8 cellular contexts compared by ENCODE assay signal in the genomic region with DNA sequence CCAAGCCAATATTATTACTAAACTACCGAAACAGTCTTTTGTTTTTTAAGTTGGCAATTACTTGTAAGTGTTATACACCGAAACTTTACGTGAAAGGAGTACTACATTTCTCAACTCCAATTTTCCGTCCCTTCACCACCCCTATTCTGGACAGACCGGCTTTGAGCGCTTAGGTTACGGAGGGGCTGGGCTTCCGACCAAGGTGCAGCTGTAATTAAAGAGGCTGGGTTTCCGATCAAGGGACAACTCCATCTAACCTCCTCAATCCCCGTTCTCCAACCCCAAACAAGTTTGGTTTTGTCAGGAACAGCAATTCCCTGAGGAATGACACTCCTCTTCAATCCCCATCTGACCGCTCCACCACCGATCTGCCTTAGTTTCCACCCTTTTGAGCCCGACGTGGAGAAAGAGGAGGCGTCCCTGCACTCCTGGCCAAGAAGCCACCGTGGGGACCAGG. TPM values are rescaled to one million over a fixed set of nuclear protein-coding genes. Genes with fewer than 3 reads are reported as not detected.
A peak's percentile ranks its signal among the peaks of the same experiment; 100 is the strongest.
DNase-seq lines count a peak whose midpoint lies in the region; FAIRE-seq and TF ChIP-seq lines count a peak whose summit lies in the region.

No MANE protein-coding gene starts in this region.

- TF ChIP-seq CTCF in AG10803 (conservative IDR thresholded peaks at IDR 0.05; ENCODE audit: low read length) (no peak), coronary artery (IDR thresholded peaks at IDR 0.05) (no peak)

- H3K4me3 ChIP-seq in AG10803 (ENCODE audit: low read length) (peak overlapping the region; percentile 78), SJCRH30 (peak overlapping the region; percentile 73), coronary artery (peak overlapping the region; percentile 91), mesenchymal stem cell (ENCODE audit: insufficient read depth in 1 of 2, low read depth in 1 of 2, low read length in 2 of 2) (peak overlapping the region; percentile 73 to 98)

- H3K4me1 ChIP-seq in SJCRH30 (peaks cover 19% of the 10 kb centered on the region), mesenchymal stem cell (ENCODE audit: control insufficient read depth, insufficient read depth, low read depth, low read length) (peaks cover 3% of the 10 kb centered on the region)

- no peak overlapping the region for H2BK12ac ChIP-seq in mesenchymal stem cell (ENCODE audit: low read length in 2 of 2)

- peak overlapping the region; percentile 65 to 97 for H3K18ac ChIP-seq in mesenchymal stem cell (ENCODE audit: low read depth in 1 of 2, low read length in 2 of 2)

- H3K4me2 ChIP-seq in mesenchymal stem cell (ENCODE audit: low read length, poor library complexity, severe bottlenecking): peak overlapping the region; percentile 51

- H3K27me3 ChIP-seq in SJCRH30 (no peaks in the 10 kb centered on the region), mesenchymal stem cell (ENCODE audit: control insufficient read depth in 1 of 2, insufficient read depth in 1 of 2, low read length in 2 of 2) (no peaks in the 10 kb centered on the region)

- 2% methylated on average over 15 of the region's 16 CpGs for WGBS in mesenchymal stem cell

- H2BK15ac ChIP-seq in mesenchymal stem cell (ENCODE audit: low read depth, poor library complexity, severe bottlenecking): peak overlapping the region; percentile 84

- H2AFZ ChIP-seq in mesenchymal stem cell (ENCODE audit: low read depth, low read length): peak overlapping the region; percentile 62

- no peak overlapping the region for H2AK5ac ChIP-seq in mesenchymal stem cell (ENCODE audit: low read length, severe bottlenecking)

- no peaks in the 10 kb centered on the region for H3K36me3 ChIP-seq in SJCRH30
- peaks cover 5 to 22% of the 10 kb centered on the region in 2 experiments for H3K36me3 ChIP-seq in mesenchymal stem cell (ENCODE audit: control insufficient read depth in 1 of 2, insufficient read depth in 2 of 2, low read depth in 1 of 2, low read length in 2 of 2)

- FAIRE-seq in H54 (lab: Jason Lieb, UNC): peak; percentile 86

- peak overlapping the region; percentile 83 for H4K91ac ChIP-seq in mesenchymal stem cell (ENCODE audit: low read length)

- H2BK120ac ChIP-seq in mesenchymal stem cell (ENCODE audit: low read depth, low read length): peak overlapping the region; percentile 56

- DNase-seq in AG10803 (ENCODE audit: low read depth) (no peak), H54 (ENCODE audit: insufficient read length, low spot score) (peak; percentile 16), SJCRH30 (no peak), coronary artery (ENCODE audit: low spot score) (no peak), mesenchymal stem cell (no peak), superior temporal gyrus (ENCODE audit: extremely low spot score) (peak; percentile 51), GM19240 (ENCODE audit: insufficient read length, low spot score) (no peak), cerebellar nuclear complex (lab: John Stamatoyannopoulos, UW) (no peak)

- H3K4ac ChIP-seq in mesenchymal stem cell (ENCODE audit: low read depth in 1 of 2, low read length in 2 of 2): peak overlapping the region in 1 of 2 experiments; percentile 54

- TF ChIP-seq POLR2A in H54 (IDR thresholded peaks at IDR 0.05; ENCODE audit: low read depth, low read length): no peak

- H3K23ac ChIP-seq in mesenchymal stem cell (ENCODE audit: low read length in 2 of 2): no peak overlapping the region

- H4K8ac ChIP-seq in mesenchymal stem cell (ENCODE audit: low read length): peak overlapping the region; percentile 85

- H3K14ac ChIP-seq in mesenchymal stem cell (ENCODE audit: low read length in 2 of 2): peak overlapping the region in 1 of 2 experiments; percentile 94

- H2BK5ac ChIP-seq in mesenchymal stem cell (ENCODE audit: low read depth, low read length, poor library complexity, severe bottlenecking): no peak overlapping the region

- H3K9me3 ChIP-seq in SJCRH30 (replicated peaks): no peaks in the 10 kb centered on the region
- H3K9me3 ChIP-seq in mesenchymal stem cell (ENCODE audit: control insufficient read depth, low read length): no peaks in the 10 kb centered on the region

- peaks cover 2% of the 10 kb centered on the region for H3K79me1 ChIP-seq in mesenchymal stem cell (replicated peaks; ENCODE audit: low read length, poor library complexity, severe bottlenecking)

- H3K27ac ChIP-seq in SJCRH30 (peak overlapping the region; percentile 60), coronary artery (peak overlapping the region; percentile 72 to 96), mesenchymal stem cell (ENCODE audit: low read length, poor library complexity, severe bottlenecking) (peak overlapping the region; percentile 95)

- H3K9ac ChIP-seq in mesenchymal stem cell (ENCODE audit: low read length): peak overlapping the region; percentile 97

RNA-seq across cellular contexts. Expression of a gene that starts 0.6 kb away (rescaled TPM):
- 35.2 and 37.2 TPM in 2 replicates for total RNA-seq in SJCRH30 (2014; rRNA removed; shearing (Covaris generic))
- polyA plus RNA-seq in mesenchymal stem cell (2013, experiment 1 of 2): 17.0 TPM
- 15.7 TPM for polyA plus RNA-seq in mesenchymal stem cell (2013, experiment 2 of 2)

Comparison
In these comparisons a context has a peak if more than half of its experiments do, and no peak if none do; other contexts are left out.
1. DNase-seq: peak in H54 (single experiment) and superior temporal gyrus (single experiment); none in AG10803 (single experiment), SJCRH30 (0 of 2), coronary artery (single experiment), mesenchymal stem cell (single experiment), GM19240 (single experiment) and cerebellar nuclear complex (0 of 2).
2. Peak in every context shown above with its lines, with median percentiles within 50 percentile points of each other: H3K4me3 ChIP-seq and H3K27ac ChIP-seq.